In genomic region chr19:56810260-56810659, GRCh38 we compare ENCODE assay signal across 27 cellular contexts. TPM values are rescaled to one million over a fixed set of nuclear protein-coding genes. Genes with fewer than 3 reads are reported as not detected.
"Had no signal": no experiment of that assay in that cellular context is flagged by ENCODE, and none has a peak within 500 bp of the region (broad histone marks: within the 10 kb centered on the region; RNA-seq: fewer than 3 reads in every experiment).

No MANE protein-coding gene starts in this region.

- ATAC-seq: stimulated activated effector memory CD8-positive, alpha-beta T cell treated with anti-CD3 and anti-CD28 coated beads, Interleukin-12 subunit alpha, Interleukin-12 subunit beta, amount 100 ng/mL, for 72 hours; stimulated activated memory B cell treated with anti-CD40 and anti-IgM and Interleukin-4, amounts not matched to agents 10 μg/mL and 1 μg/mL and 100 μg/mL, for 72 hours; stimulated activated naive B cell treated with anti-CD40 and anti-IgM and Interleukin-4, amounts not matched to agents 10 μg/mL and 1 μg/mL and 100 μg/mL, for 72 hours; stimulated activated naive CD8-positive, alpha-beta T cell treated with anti-CD3 and anti-CD28 coated beads, Interleukin-15, amount 100 ng/mL, for 72 hours; stimulated activated naive CD8-positive, alpha-beta T cell treated with anti-CD3 and anti-CD28 coated beads, Interleukin-15, Interleukin-2, amounts not matched to agents 100 U/mL and 50 U/mL, for 24 hours; upper lobe of right lung had no signal

- DNase-seq: stimulated activated CD4-positive, alpha-beta T cell treated with anti-CD3 and anti-CD28 coated beads, Interleukin-2, amount 100 ng/mL, for 48 hours; stimulated activated CD4-positive, alpha-beta T cell treated with anti-CD3 and anti-CD28 coated beads, Interleukin-4, amount 100 ng/mL, for 1 hour; stimulated activated CD4-positive, alpha-beta T cell treated with anti-CD3 and anti-CD28 coated beads, Interleukin-4, amount 100 ng/mL, for 24 hours; stimulated activated CD4-positive, alpha-beta T cell treated with anti-CD3 and anti-CD28 coated beads, Interleukin-4, amount 100 ng/mL, for 4 hours; stimulated activated CD8-positive, alpha-beta memory T cell treated with anti-CD3 and anti-CD28 coated beads, Interleukin-4, amount 100 ng/mL, for 48 hours; stimulated activated naive B cell treated with anti-CD40 and anti-IgM and Interleukin-4, amounts not matched to agents 10 μg/mL and 1 μg/mL and 100 μg/mL, for 72 hours; stimulated activated naive CD4-positive, alpha-beta T cell; stimulated activated naive CD4-positive, alpha-beta T cell treated with Interleukin-2 at 50 U/mL for 16 hours; stimulated activated naive CD8-positive, alpha-beta T cell treated with anti-CD3 and anti-CD28 coated beads, Interleukin-15, amount 100 ng/mL, for 72 hours; stimulated activated naive CD8-positive, alpha-beta T cell treated with anti-CD3 and anti-CD28 coated beads, Interleukin-15, Interleukin-2, amounts not matched to agents 100 U/mL and 50 U/mL, for 24 hours; stomach; substantia nigra; testis; thyroid gland; tibial artery; transverse colon; trophoblast cell; upper lobe of left lung; upper lobe of right lung; uterus had no signal

- H3K36me3 ChIP-seq: suprapubic skin, thyroid gland, transverse colon, upper lobe of left lung, upper lobe of right lung, uterus, vagina had no signal

- H3K4me3 ChIP-seq: stomach, suprapubic skin, testis, thoracic aorta, thyroid gland, tibial artery, tibial nerve, transverse colon, upper lobe of left lung, upper lobe of right lung, uterus, vagina had no signal

- FAIRE-seq: urothelium cell line had no signal

- H3K9me3 ChIP-seq: suprapubic skin, testis, thoracic aorta, thyroid gland, upper lobe of right lung, uterus, vagina had no signal

- H3K27me3 ChIP-seq: stomach, suprapubic skin, testis, thyroid gland, tibial artery, tibial nerve, transverse colon, upper lobe of left lung, upper lobe of right lung, uterus, vagina had no signal

- H3K4me1 ChIP-seq: suprapubic skin, testis, thyroid gland, tibial artery, tibial nerve, transverse colon, upper lobe of left lung, upper lobe of right lung, uterus, vagina had no signal

- H3K27ac ChIP-seq: stomach, suprapubic skin, testis, thoracic aorta, thyroid gland, tibial artery, tibial nerve, transverse colon, upper lobe of left lung, upper lobe of right lung, uterus, vagina had no signal

RNA-seq across cellular contexts. Expression of gene ZIM2, which starts 30.3 kb away (rescaled TPM):
- total RNA-seq: tibial nerve, upper lobe of right lung had no signal
